In the genomic region with DNA sequence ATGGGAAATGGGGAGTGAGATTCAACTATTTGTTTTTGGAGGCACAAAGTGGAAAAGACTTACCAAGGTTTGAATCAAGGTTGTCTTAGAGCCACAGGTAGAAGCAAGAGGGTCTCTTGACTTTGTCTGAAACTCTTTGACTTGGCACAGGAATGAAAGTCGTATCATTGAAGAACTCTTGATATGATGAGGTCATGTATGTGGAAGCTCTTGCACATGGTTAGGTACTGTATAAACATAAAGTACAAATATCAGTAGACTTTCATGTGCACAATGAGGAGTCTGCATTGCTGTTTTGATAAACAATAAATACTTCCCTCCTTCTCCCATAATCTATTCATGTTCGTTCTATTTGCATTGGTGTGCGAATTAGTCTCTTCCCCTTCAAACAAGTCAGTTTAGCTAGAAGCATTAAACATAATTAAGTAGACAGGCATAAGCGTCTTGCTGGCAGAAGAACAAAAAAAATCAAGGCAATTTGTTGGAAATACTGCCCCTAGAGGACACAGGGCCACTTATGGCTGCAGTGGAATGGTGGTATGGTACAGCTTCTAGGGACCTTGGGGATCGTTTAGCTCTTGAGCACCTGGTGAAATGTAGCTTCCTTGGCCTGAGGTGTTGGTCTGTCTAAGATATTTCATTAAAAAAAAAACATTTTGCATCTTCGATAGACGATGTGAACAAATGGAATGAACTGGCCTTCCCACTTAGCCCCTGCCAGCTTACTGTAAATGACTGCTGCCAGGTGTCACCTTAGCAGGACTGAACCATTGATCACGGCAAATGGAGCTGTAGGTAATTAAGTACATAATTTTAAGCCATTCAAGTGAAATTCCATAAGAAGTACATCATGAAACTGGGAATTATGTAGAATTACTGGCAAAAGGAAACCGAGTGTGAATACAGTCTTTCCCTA, we compare ENCODE assay signal across 8 cellular contexts.
DNase-seq lines count a peak whose midpoint lies in the region; ATAC-seq and TF ChIP-seq lines count a peak whose summit lies in the region.

No MANE protein-coding gene starts in this region.

- no peaks in the 10 kb centered on the region for H3K36me3 ChIP-seq in Panc1 (ENCODE audit: control insufficient read depth, insufficient read depth, low read length)

- no peaks in the 10 kb centered on the region for H3K4me1 ChIP-seq in Panc1 (ENCODE audit: control insufficient read depth, insufficient read depth, low read length)

- peak; percentile 79 for TF ChIP-seq CTCF in Panc1 (IDR thresholded peaks at IDR 0.05)
- TF ChIP-seq CTCF in foreskin fibroblast (IDR thresholded peaks at IDR 0.05; ENCODE audit: low read depth, low read length), result peak; percentile 31

- no TSS peak for BruUV-seq in Panc1 (replicated peaks; lab: Mats Ljungman, UMichigan)

- no peak overlapping the region for H3K4me3 Mint-ChIP-seq in activated T-cell treated with anti-CD3 and anti-CD28 coated beads, Interleukin-2, amount 50 U/mL, for 4 hours

- DNase-seq in COLO829 (ENCODE audit: low spot score) (peak; percentile 25), HEK293T (ENCODE audit: extremely low spot score) (peak; percentile 74), Panc1 (ENCODE audit: low read depth, low spot score) (no peak), foreskin fibroblast (peak in 1 of 2 donors; percentile 52)
- no peak for DNase-seq in activated T-cell treated with anti-CD3 and anti-CD28 coated beads, Interleukin-2, amount 50 U/mL, for 4 hours
- no peak for DNase-seq in stimulated activated CD4-positive, alpha-beta T cell treated with anti-CD3 and anti-CD28 coated beads, Interleukin-4, amount 100 ng/mL, for 24 hours

- ATAC-seq in Panc1 (peak; percentile 79; the same call in 1 of the 2 replicates), GM21737 (IDR thresholded peaks at IDR 0.05; ENCODE audit: unreplicated experiment) (no peak), GM19328 (IDR thresholded peaks at IDR 0.05; ENCODE audit: unreplicated experiment) (no peak)
- ATAC-seq in activated T-cell treated with anti-CD3 and anti-CD28 coated beads, Interleukin-2, amount 50 U/mL, for 4 hours, result no peak

- H3K4me1 Mint-ChIP-seq in activated T-cell treated with anti-CD3 and anti-CD28 coated beads, Interleukin-2, amount 50 U/mL, for 4 hours (ENCODE audit: low read depth), result no peaks in the 10 kb centered on the region

- POLR2A ChIA-PET in HEK293T (lab: Yijun Ruan, JAX), result no interaction called here
- POLR2A ChIA-PET in Panc1 (lab: Charles Lee), result no interaction called here

- in situ Hi-C loops in Panc1 (cut with HindIII; ENCODE audit: low pct_unique_long_range_greater_than_20kb, low sequenced_read_pairs), result no loop called here

- CTCF ChIA-PET in HEK293T (lab: Yijun Ruan, JAX) (interaction anchor here (0.6 to 2.8 kb wide), 12 partner anchors 10 to 607 kb away, joined by 3 to 15 read pairs (median 4); no protein-coding TSS in a partner anchor), Panc1 (lab: Charles Lee) (interaction anchor here (0.6 kb wide), 1 partner anchor 215 kb away, joined by 3 read pairs; no protein-coding TSS in a partner anchor)

- intact Hi-C loops in Panc1 (cut with micrococcal nuclease; ENCODE audit: unreplicated experiment), result no loop called here

- no peaks in the 10 kb centered on the region for H3K9me3 ChIP-seq in Panc1 (ENCODE audit: control insufficient read depth, insufficient read depth, low read depth, low read length)

- H3K27me3 Mint-ChIP-seq in activated T-cell treated with anti-CD3 and anti-CD28 coated beads, Interleukin-2, amount 50 U/mL, for 4 hours (ENCODE audit: low read depth), result peaks cover 12% of the 10 kb centered on the region

- peaks cover 15% of the 10 kb centered on the region for H3K27me3 ChIP-seq in Panc1 (ENCODE audit: control insufficient read depth, insufficient read depth, low read length)

- H3K4me3 ChIP-seq in Panc1 (ENCODE audit: low read depth in 2 of 2, low read length in 2 of 2) (no peak overlapping the region), foreskin fibroblast (ENCODE audit: low read depth in 1 of 2, low read length in 2 of 2) (no peak overlapping the region)

- no peak overlapping the region for H3K27ac ChIP-seq in Panc1 (ENCODE audit: low read length)

- H3K9me3 Mint-ChIP-seq in activated T-cell treated with anti-CD3 and anti-CD28 coated beads, Interleukin-2, amount 50 U/mL, for 4 hours, result no peaks in the 10 kb centered on the region

- H3K36me3 Mint-ChIP-seq in activated T-cell treated with anti-CD3 and anti-CD28 coated beads, Interleukin-2, amount 50 U/mL, for 4 hours (ENCODE audit: insufficient read depth), result no peaks in the 10 kb centered on the region

TF ChIP-seq in HEK293T, 16 proteins besides CTCF, POLR2A, EP300 and RAD21:
- TF ChIP-seq, protein P1, sequence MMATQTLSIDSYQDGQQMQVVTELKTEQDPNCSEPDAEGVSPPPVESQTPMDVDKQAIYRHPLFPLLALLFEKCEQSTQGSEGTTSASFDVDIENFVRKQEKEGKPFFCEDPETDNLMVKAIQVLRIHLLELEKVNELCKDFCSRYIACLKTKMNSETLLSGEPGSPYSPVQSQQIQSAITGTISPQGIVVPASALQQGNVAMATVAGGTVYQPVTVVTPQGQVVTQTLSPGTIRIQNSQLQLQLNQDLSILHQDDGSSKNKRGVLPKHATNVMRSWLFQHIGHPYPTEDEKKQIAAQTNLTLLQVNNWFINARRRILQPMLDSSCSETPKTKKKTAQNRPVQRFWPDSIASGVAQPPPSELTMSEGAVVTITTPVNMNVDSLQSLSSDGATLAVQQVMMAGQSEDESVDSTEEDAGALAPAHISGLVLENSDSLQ (IDR thresholded peaks at IDR 0.05), result peak; percentile 29; the same call in 1 of the 2 replicates
- TF ChIP-seq ZNF384 (IDR thresholded peaks at IDR 0.05), result peak; percentile 79
- no peak for TF ChIP-seq TARDBP (IDR thresholded peaks at IDR 0.05)
TF ChIP-seq in HEK293T: peak in this region for 2.

Comparison
In these comparisons a context has a peak if more than half of its experiments do, and no peak if none do; other contexts are left out.
1. DNase-seq: peak in COLO829 (single experiment) and HEK293T (single experiment); none in Panc1 (single experiment), activated T-cell treated with anti-CD3 and anti-CD28 coated beads, Interleukin-2, amount 50 U/mL, for 4 hours (single experiment) and stimulated activated CD4-positive, alpha-beta T cell treated with anti-CD3 and anti-CD28 coated beads, Interleukin-4, amount 100 ng/mL, for 24 hours (single experiment).